Comparison of ENCODE assay signal across 8 cellular contexts in genomic region chr1:181033799-181034391, GRCh38.
DNase-seq lines count a peak whose midpoint lies in the region; ATAC-seq and TF ChIP-seq lines count a peak whose summit lies in the region.

TSS of gene MR1 (plus strand) at chr1:181033983. CDS start at chr1:181034008, 25 bp downstream.

- no peak for TF ChIP-seq EP300 in Ishikawa (IDR thresholded peaks at IDR 0.05; ENCODE audit: borderline replicate concordance)

- H3K27me3 Mint-ChIP-seq in stimulated activated naive CD8-positive, alpha-beta T cell treated with anti-CD3 and anti-CD28 coated beads, Interleukin-15, amount 100 ng/mL, for 72 hours, result no peaks in the 10 kb centered on the region

- H3K4me1 Mint-ChIP-seq in stimulated activated naive CD8-positive, alpha-beta T cell treated with anti-CD3 and anti-CD28 coated beads, Interleukin-15, amount 100 ng/mL, for 72 hours, result peaks cover 63% of the 10 kb centered on the region

- peak within 1 kb of the TSS; percentile 99 for H3K27ac Mint-ChIP-seq in stimulated activated naive CD8-positive, alpha-beta T cell treated with anti-CD3 and anti-CD28 coated beads, Interleukin-15, amount 100 ng/mL, for 72 hours

- TF ChIP-seq RAD21 in Ishikawa (IDR thresholded peaks at IDR 0.05; ENCODE audit: low read depth), result no peak

- no peaks in the 10 kb centered on the region for H3K9me3 Mint-ChIP-seq in stimulated activated naive CD8-positive, alpha-beta T cell treated with anti-CD3 and anti-CD28 coated beads, Interleukin-15, amount 100 ng/mL, for 72 hours

- peak within 1 kb of the TSS; percentile 92 to 96 for H3K4me3 Mint-ChIP-seq in stimulated activated naive CD8-positive, alpha-beta T cell treated with anti-CD3 and anti-CD28 coated beads, Interleukin-15, amount 100 ng/mL, for 72 hours

- DNase-seq in activated gamma-delta T cell treated with Interleukin-2 at 50 U/mL for 16 hours, result peak; percentile 33
- no peak for DNase-seq in activated gamma-delta T cell (lab: John Stamatoyannopoulos, UW)
- peak; percentile 87 for DNase-seq in central memory CD4-positive, alpha-beta T cell
- DNase-seq in stimulated activated naive CD8-positive, alpha-beta T cell treated with anti-CD3 and anti-CD28 coated beads, Interleukin-15, amount 100 ng/mL, for 72 hours, result peak; percentile 33 to 46

- H3K27me3 ChIP-seq in layer of hippocampus (ENCODE audit: control insufficient read depth, insufficient read depth, low read length), result no peaks in the 10 kb centered on the region

- ATAC-seq in GM21723 (IDR thresholded peaks at IDR 0.05; ENCODE audit: unreplicated experiment) (peak; percentile 95), SK-N-SH treated with all-trans-retinoic acid at 6 μM for 48 hours (peak; percentile 96)
- ATAC-seq in stimulated activated naive CD8-positive, alpha-beta T cell treated with anti-CD3 and anti-CD28 coated beads, Interleukin-15, amount 100 ng/mL, for 72 hours, result peak; percentile 95

- peak within 1 kb of the TSS; percentile 77 for H3K27ac ChIP-seq in layer of hippocampus (ENCODE audit: low read depth, low read length)

TF ChIP-seq in Ishikawa, 13 proteins besides CTCF, POLR2A, EP300 and RAD21:
- peak; percentile 91 for TF ChIP-seq CREB1 (IDR thresholded peaks at IDR 0.05; ENCODE audit: low read depth)
- no peak for TF ChIP-seq CEBPB (IDR thresholded peaks at IDR 0.05)
- TF ChIP-seq TEAD4 (IDR thresholded peaks at IDR 0.05), result no peak
- no peak for TF ChIP-seq FOXM1 (IDR thresholded peaks at IDR 0.05; ENCODE audit: borderline replicate concordance, low read depth)

TF ChIP-seq in SK-N-SH treated with all-trans-retinoic acid at 6 μM for 48 hours, 23 proteins besides CTCF, POLR2A, EP300 and RAD21:
- TF ChIP-seq OSR1 (CRISPR knock-in tag; IDR thresholded peaks at IDR 0.05), result no peak
TF ChIP-seq in SK-N-SH treated with all-trans-retinoic acid at 6 μM for 48 hours: peak in this region for 0.
